ENCODE assay signal across 25 cellular contexts in genomic region chr5:37116359-37116758, GRCh38.
DNase-seq lines count a peak whose midpoint lies in the region; ATAC-seq and FAIRE-seq lines count a peak whose summit lies in the region.
"Had no signal": no experiment of that assay in that cellular context is flagged by ENCODE, and none has a peak within 500 bp of the region (broad histone marks: within the 10 kb centered on the region; RNA-seq: fewer than 3 reads in every experiment).

No MANE protein-coding gene starts in this region.

- no peak overlapping the region for H3K4me3 ChIP-seq in subcutaneous abdominal adipose tissue (ENCODE audit: low read depth in 1 of 5, low read length in 5 of 5)
- H3K4me3 ChIP-seq: BLaER1, GM12878 had no signal

- peak; percentile 44 for FAIRE-seq in HTR-8/SVneo (lab: Jason Lieb, UNC)
- FAIRE-seq: A204.1, GM12878, GM12892, GM19239 had no signal

- no peak overlapping the region for H3K9ac ChIP-seq in subcutaneous abdominal adipose tissue (ENCODE audit: low read length in 5 of 5)
- H3K9ac ChIP-seq: BLaER1 had no signal

- H3K36me3 ChIP-seq in subcutaneous abdominal adipose tissue (ENCODE audit: control insufficient read depth in 5 of 5, insufficient read depth in 5 of 5, low read length in 5 of 5), result peaks cover 20 to 62% (median 41%) of the 10 kb centered on the region in 5 donors

- no peaks in the 10 kb centered on the region for H3K9me3 ChIP-seq in subcutaneous abdominal adipose tissue (ENCODE audit: control insufficient read depth in 5 of 5, low read length in 5 of 5)
- H3K9me3 ChIP-seq: BE2C had no signal

- DNase-seq in HTR-8/SVneo (ENCODE audit: insufficient read length, low spot score) (no peak), kidney tubule cell (ENCODE audit: low spot score) (no peak)
- DNase-seq in stimulated activated CD4-positive, alpha-beta T cell treated with anti-CD3 and anti-CD28 coated beads, Interleukin-4, amount 100 ng/mL, for 1 hour, result no peak
- DNase-seq: 8988T; ACHN; BE2C; C1 segment of cervical spinal cord; CD4-positive, alpha-beta memory T cell; CD4-positive, CD25-positive, alpha-beta regulatory T cell; CD8-positive, alpha-beta memory T cell; COR-L47; DMS 273 treated with DMSO at 0.1 percent for 48 hours; DMS153; DMS53; DMS79; DND-41; EL; GDM1 had no signal

- H3K27me3 ChIP-seq in subcutaneous abdominal adipose tissue (ENCODE audit: control insufficient read depth in 5 of 5, insufficient read depth in 4 of 5, low read length in 5 of 5), result no peaks in the 10 kb centered on the region
- H3K27me3 ChIP-seq: BE2C, BLaER1 had no signal

- H3K27ac ChIP-seq in subcutaneous abdominal adipose tissue (ENCODE audit: low read depth, low read length), result peak overlapping the region; percentile 9
- H3K27ac ChIP-seq: BLaER1 had no signal

- H3K4me1 ChIP-seq in subcutaneous abdominal adipose tissue (ENCODE audit: control insufficient read depth in 5 of 5, insufficient read depth in 5 of 5, low read length in 5 of 5), result peaks cover 0 to 8% (median 0%) of the 10 kb centered on the region in 5 donors
- H3K4me1 ChIP-seq: BE2C had no signal

- no peak for ATAC-seq in GM18502 (IDR thresholded peaks at IDR 0.05; ENCODE audit: poor library complexity, unreplicated experiment)
- ATAC-seq: GM12878 had no signal
